Comparison of ENCODE assay signal across 1 cellular context in the genomic region with DNA sequence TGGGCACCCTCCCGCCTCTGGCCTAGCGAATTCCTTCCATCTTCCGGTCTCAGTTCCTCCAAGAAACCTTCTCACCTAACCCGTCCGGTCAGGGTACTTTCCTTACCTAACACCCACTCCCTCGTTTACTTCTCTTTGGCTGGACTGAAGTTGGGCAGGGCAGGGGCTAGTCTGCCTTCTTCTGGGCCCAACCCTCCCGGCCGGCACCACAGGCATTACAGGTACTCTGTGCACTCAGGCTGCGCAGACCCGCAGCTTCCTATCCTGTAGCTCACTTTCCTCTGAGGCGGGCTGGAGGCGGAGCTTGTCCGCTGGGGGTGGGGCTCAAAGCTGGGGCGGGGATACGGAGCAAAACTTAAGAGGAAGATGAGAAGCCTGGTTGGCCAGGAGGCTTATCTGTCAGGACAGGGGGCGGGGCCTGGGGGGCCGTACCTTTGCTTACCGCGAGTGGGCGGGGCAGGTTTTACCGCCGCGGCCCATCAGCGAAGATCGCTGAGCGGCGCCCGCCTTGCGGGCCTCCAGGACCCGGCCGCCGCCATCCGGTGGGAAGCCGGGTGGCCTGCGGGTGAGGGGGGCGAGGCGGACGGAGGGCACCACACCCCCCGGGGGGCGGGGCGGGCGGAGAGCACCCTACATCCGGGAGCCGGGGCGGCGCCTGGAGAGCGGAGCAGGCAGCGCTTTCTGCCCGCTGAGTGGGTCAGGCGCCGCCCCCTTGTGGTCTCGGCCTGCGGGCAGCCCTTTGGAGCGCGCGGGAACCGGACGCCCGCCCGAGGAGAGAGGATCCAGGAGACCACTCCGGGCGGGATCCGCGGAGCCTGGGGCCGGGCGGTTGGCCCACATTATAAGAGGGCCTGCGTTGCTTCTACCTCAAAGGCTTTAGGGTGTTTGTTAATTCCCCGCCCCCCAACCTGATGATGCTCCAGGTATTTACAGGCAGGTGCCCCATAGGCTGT.
TF ChIP-seq lines count a peak whose summit lies in the region.

No MANE protein-coding gene starts in this region.

TF ChIP-seq in GM12878, 131 proteins besides CTCF, POLR2A, EP300 and RAD21 (continued from another document):
- TF ChIP-seq SMAD5 (IDR thresholded peaks at IDR 0.05; ENCODE audit: low read depth): 0 out of 2 replicates have a peak, but pooled peaks have one; percentile 67
- TF ChIP-seq POU2F2 (IDR thresholded peaks at IDR 0.05; ENCODE audit: borderline replicate concordance, low read depth, low read length): peak; percentile 55; the same call in 1 of the 3 replicates
- TF ChIP-seq SREBF2 (IDR thresholded peaks at IDR 0.05; ENCODE audit: low read length): no peak
- TF ChIP-seq HDGF (IDR thresholded peaks at IDR 0.05): peak; percentile 55; the same call in 1 of the 2 replicates
- TF ChIP-seq, protein P1, sequence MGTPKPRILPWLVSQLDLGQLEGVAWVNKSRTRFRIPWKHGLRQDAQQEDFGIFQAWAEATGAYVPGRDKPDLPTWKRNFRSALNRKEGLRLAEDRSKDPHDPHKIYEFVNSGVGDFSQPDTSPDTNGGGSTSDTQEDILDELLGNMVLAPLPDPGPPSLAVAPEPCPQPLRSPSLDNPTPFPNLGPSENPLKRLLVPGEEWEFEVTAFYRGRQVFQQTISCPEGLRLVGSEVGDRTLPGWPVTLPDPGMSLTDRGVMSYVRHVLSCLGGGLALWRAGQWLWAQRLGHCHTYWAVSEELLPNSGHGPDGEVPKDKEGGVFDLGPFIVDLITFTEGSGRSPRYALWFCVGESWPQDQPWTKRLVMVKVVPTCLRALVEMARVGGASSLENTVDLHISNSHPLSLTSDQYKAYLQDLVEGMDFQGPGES (IDR thresholded peaks at IDR 0.05): no peak
- TF ChIP-seq MYB (IDR thresholded peaks at IDR 0.05; ENCODE audit: borderline replicate concordance, low read depth, low read length): no peak
- TF ChIP-seq, protein P2, sequence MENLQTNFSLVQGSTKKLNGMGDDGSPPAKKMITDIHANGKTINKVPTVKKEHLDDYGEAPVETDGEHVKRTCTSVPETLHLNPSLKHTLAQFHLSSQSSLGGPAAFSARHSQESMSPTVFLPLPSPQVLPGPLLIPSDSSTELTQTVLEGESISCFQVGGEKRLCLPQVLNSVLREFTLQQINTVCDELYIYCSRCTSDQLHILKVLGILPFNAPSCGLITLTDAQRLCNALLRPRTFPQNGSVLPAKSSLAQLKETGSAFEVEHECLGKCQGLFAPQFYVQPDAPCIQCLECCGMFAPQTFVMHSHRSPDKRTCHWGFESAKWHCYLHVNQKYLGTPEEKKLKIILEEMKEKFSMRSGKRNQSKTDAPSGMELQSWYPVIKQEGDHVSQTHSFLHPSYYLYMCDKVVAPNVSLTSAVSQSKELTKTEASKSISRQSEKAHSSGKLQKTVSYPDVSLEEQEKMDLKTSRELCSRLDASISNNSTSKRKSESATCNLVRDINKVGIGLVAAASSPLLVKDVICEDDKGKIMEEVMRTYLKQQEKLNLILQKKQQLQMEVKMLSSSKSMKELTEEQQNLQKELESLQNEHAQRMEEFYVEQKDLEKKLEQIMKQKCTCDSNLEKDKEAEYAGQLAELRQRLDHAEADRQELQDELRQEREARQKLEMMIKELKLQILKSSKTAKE (IDR thresholded peaks at IDR 0.05; ENCODE audit: low read depth, poor library complexity, severe bottlenecking): no peak
- TF ChIP-seq, protein P3, sequence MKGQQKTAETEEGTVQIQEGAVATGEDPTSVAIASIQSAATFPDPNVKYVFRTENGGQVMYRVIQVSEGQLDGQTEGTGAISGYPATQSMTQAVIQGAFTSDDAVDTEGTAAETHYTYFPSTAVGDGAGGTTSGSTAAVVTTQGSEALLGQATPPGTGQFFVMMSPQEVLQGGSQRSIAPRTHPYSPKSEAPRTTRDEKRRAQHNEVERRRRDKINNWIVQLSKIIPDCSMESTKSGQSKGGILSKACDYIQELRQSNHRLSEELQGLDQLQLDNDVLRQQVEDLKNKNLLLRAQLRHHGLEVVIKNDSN (IDR thresholded peaks at IDR 0.05; ENCODE audit: borderline replicate concordance, extremely low read length, insufficient read depth, low read depth, low read length): no peak
- TF ChIP-seq, protein P4, sequence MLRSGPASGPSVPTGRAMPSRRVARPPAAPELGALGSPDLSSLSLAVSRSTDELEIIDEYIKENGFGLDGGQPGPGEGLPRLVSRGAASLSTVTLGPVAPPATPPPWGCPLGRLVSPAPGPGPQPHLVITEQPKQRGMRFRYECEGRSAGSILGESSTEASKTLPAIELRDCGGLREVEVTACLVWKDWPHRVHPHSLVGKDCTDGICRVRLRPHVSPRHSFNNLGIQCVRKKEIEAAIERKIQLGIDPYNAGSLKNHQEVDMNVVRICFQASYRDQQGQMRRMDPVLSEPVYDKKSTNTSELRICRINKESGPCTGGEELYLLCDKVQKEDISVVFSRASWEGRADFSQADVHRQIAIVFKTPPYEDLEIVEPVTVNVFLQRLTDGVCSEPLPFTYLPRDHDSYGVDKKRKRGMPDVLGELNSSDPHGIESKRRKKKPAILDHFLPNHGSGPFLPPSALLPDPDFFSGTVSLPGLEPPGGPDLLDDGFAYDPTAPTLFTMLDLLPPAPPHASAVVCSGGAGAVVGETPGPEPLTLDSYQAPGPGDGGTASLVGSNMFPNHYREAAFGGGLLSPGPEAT (IDR thresholded peaks at IDR 0.05; ENCODE audit: low read depth): peak; percentile 81
- TF ChIP-seq STAT3 (IDR thresholded peaks at IDR 0.05; ENCODE audit: low read depth, low read length): no peak
- TF ChIP-seq, protein P5, sequence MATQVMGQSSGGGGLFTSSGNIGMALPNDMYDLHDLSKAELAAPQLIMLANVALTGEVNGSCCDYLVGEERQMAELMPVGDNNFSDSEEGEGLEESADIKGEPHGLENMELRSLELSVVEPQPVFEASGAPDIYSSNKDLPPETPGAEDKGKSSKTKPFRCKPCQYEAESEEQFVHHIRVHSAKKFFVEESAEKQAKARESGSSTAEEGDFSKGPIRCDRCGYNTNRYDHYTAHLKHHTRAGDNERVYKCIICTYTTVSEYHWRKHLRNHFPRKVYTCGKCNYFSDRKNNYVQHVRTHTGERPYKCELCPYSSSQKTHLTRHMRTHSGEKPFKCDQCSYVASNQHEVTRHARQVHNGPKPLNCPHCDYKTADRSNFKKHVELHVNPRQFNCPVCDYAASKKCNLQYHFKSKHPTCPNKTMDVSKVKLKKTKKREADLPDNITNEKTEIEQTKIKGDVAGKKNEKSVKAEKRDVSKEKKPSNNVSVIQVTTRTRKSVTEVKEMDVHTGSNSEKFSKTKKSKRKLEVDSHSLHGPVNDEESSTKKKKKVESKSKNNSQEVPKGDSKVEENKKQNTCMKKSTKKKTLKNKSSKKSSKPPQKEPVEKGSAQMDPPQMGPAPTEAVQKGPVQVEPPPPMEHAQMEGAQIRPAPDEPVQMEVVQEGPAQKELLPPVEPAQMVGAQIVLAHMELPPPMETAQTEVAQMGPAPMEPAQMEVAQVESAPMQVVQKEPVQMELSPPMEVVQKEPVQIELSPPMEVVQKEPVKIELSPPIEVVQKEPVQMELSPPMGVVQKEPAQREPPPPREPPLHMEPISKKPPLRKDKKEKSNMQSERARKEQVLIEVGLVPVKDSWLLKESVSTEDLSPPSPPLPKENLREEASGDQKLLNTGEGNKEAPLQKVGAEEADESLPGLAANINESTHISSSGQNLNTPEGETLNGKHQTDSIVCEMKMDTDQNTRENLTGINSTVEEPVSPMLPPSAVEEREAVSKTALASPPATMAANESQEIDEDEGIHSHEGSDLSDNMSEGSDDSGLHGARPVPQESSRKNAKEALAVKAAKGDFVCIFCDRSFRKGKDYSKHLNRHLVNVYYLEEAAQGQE (IDR thresholded peaks at IDR 0.05; ENCODE audit: low read depth, low read length): no peak
- TF ChIP-seq TCF3 (IDR thresholded peaks at IDR 0.05; ENCODE audit: borderline replicate concordance, insufficient read depth, low read depth, low read length): no peak
- TF ChIP-seq IKZF1 (conservative IDR thresholded peaks at IDR 0.05): peak; percentile 58
- TF ChIP-seq, protein P6, sequence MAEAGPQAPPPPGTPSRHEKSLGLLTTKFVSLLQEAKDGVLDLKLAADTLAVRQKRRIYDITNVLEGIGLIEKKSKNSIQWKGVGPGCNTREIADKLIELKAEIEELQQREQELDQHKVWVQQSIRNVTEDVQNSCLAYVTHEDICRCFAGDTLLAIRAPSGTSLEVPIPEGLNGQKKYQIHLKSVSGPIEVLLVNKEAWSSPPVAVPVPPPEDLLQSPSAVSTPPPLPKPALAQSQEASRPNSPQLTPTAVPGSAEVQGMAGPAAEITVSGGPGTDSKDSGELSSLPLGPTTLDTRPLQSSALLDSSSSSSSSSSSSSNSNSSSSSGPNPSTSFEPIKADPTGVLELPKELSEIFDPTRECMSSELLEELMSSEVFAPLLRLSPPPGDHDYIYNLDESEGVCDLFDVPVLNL (IDR thresholded peaks at IDR 0.05; ENCODE audit: low read depth, low read length): no peak
- TF ChIP-seq YY1 (IDR thresholded peaks at IDR 0.05; ENCODE audit: low read depth, low read length): 0 out of 2 replicates have a peak, but pooled peaks have one; percentile 36
- TF ChIP-seq BACH1 (IDR thresholded peaks at IDR 0.05; ENCODE audit: borderline replicate concordance): no peak
- peak; percentile 51; the same call in 1 of the 2 replicates for TF ChIP-seq TAF1 (IDR thresholded peaks at IDR 0.05; ENCODE audit: borderline replicate concordance, low read depth, low read length)
- no peak for TF ChIP-seq ZNF24 (IDR thresholded peaks at IDR 0.05)
- TF ChIP-seq, protein P7, sequence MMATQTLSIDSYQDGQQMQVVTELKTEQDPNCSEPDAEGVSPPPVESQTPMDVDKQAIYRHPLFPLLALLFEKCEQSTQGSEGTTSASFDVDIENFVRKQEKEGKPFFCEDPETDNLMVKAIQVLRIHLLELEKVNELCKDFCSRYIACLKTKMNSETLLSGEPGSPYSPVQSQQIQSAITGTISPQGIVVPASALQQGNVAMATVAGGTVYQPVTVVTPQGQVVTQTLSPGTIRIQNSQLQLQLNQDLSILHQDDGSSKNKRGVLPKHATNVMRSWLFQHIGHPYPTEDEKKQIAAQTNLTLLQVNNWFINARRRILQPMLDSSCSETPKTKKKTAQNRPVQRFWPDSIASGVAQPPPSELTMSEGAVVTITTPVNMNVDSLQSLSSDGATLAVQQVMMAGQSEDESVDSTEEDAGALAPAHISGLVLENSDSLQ (IDR thresholded peaks at IDR 0.05): peak; percentile 97
- TF ChIP-seq KDM1A (IDR thresholded peaks at IDR 0.05; ENCODE audit: borderline replicate concordance): no peak
- no peak for TF ChIP-seq SIX5 (IDR thresholded peaks at IDR 0.05; ENCODE audit: low read depth, low read length, severe bottlenecking)
- no peak for TF ChIP-seq TCF7 (IDR thresholded peaks at IDR 0.05; ENCODE audit: borderline replicate concordance)
- no peak for TF ChIP-seq EZH2 (IDR thresholded peaks at IDR 0.05; ENCODE audit: borderline replicate concordance, control insufficient read depth, low read depth, low read length)
- TF ChIP-seq SIN3A (IDR thresholded peaks at IDR 0.05; ENCODE audit: low read depth, low read length): no peak
- no peak for TF ChIP-seq SMC3 (IDR thresholded peaks at IDR 0.05; ENCODE audit: borderline replicate concordance, low read length)
- TF ChIP-seq IKZF2 (IDR thresholded peaks at IDR 0.05): peak; percentile 57 to 69; a peak in 3 of 4 replicates
- TF ChIP-seq, protein P8, sequence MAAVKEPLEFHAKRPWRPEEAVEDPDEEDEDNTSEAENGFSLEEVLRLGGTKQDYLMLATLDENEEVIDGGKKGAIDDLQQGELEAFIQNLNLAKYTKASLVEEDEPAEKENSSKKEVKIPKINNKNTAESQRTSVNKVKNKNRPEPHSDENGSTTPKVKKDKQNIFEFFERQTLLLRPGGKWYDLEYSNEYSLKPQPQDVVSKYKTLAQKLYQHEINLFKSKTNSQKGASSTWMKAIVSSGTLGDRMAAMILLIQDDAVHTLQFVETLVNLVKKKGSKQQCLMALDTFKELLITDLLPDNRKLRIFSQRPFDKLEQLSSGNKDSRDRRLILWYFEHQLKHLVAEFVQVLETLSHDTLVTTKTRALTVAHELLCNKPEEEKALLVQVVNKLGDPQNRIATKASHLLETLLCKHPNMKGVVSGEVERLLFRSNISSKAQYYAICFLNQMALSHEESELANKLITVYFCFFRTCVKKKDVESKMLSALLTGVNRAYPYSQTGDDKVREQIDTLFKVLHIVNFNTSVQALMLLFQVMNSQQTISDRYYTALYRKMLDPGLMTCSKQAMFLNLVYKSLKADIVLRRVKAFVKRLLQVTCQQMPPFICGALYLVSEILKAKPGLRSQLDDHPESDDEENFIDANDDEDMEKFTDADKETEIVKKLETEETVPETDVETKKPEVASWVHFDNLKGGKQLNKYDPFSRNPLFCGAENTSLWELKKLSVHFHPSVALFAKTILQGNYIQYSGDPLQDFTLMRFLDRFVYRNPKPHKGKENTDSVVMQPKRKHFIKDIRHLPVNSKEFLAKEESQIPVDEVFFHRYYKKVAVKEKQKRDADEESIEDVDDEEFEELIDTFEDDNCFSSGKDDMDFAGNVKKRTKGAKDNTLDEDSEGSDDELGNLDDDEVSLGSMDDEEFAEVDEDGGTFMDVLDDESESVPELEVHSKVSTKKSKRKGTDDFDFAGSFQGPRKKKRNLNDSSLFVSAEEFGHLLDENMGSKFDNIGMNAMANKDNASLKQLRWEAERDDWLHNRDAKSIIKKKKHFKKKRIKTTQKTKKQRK (IDR thresholded peaks at IDR 0.05; ENCODE audit: low read depth, low read length): no peak
- TF ChIP-seq SMARCA5 (IDR thresholded peaks at IDR 0.05): no peak
- 0 out of 4 replicates have a peak, but pooled peaks of 1 of the 2 experiments have one; percentile 36 for TF ChIP-seq ETV6 (conservative IDR thresholded peaks at IDR 0.05 in 1 of 2, IDR thresholded peaks at IDR 0.05 in 1 of 2; ENCODE audit: borderline replicate concordance in 1 of 2, low read depth in 1 of 2)
- peak in 1 of 2 experiments; percentile 44; a peak in 1 of 4 replicates for TF ChIP-seq BHLHE40 (IDR thresholded peaks at IDR 0.05; ENCODE audit: borderline replicate concordance in 1 of 2, low read depth in 2 of 2, low read length in 1 of 2)
- peak; percentile 55; the same call in 1 of the 2 replicates for TF ChIP-seq SPI1 (IDR thresholded peaks at IDR 0.05; ENCODE audit: borderline replicate concordance, insufficient read depth, low read depth, low read length)
- TF ChIP-seq GABPA (IDR thresholded peaks at IDR 0.05; ENCODE audit: low read depth): peak; percentile 24; the same call in 1 of the 2 replicates
- peak; percentile 72; the same call in 1 of the 2 replicates for TF ChIP-seq PML (IDR thresholded peaks at IDR 0.05; ENCODE audit: low read length)
- no peak for TF ChIP-seq JUNB (IDR thresholded peaks at IDR 0.05)
- TF ChIP-seq KAT2A (conservative IDR thresholded peaks at IDR 0.05; ENCODE audit: control insufficient read depth, low read depth, low read length): no peak
- no peak for TF ChIP-seq WRNIP1 (IDR thresholded peaks at IDR 0.05; ENCODE audit: borderline replicate concordance, low read depth, low read length)
- TF ChIP-seq ZNF207 (IDR thresholded peaks at IDR 0.05; ENCODE audit: borderline replicate concordance): 0 out of 2 replicates have a peak, but pooled peaks have one; percentile 37
